In the genomic region with DNA sequence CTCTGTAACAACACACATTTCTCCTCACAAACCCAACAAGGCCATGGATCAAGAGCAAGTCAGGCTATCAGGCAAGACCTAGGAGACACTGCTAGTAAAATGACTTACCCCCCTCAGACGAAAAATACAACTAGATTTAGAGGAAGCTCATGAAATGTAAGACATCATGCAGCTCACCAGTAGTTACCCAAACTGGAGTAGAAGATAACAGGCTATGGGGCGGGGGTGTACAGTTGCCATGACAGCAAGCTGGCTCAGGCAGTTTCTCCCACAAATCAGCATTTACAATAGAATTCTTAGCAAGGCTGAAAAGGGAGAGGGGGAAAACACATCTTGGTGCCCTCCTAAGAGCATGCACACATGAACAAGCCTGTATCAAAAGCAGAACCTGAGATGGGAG, we compare ENCODE assay signal across 12 cellular contexts. TPM values are rescaled to one million over a fixed set of nuclear protein-coding genes. Genes with fewer than 3 reads are reported as not detected.
DNase-seq lines count a peak whose midpoint lies in the region; ATAC-seq, FAIRE-seq and TF ChIP-seq lines count a peak whose summit lies in the region.
"Had no signal": no experiment of that assay in that cellular context is flagged by ENCODE, and none has a peak within 500 bp of the region (broad histone marks: within the 10 kb centered on the region; RNA-seq: fewer than 3 reads in every experiment).

No MANE protein-coding gene starts in this region.

- H2AFZ ChIP-seq in keratinocyte (ENCODE audit: control insufficient read depth, low read length), result no peak overlapping the region

- 14 to 46% methylated on average over 1 to 2 of the region's 2 CpGs for WGBS in transverse colon (ENCODE audit: low coverage in 1 of 2), 2 donors
- 47 to 55% methylated on average over 2 of the region's 2 CpGs for WGBS in lower leg skin, 2 donors

- TF ChIP-seq POLR2A in transverse colon (IDR thresholded peaks at IDR 0.05) (no peak), lower leg skin (IDR thresholded peaks at IDR 0.05) (no peak)

- H4K20me1 ChIP-seq in keratinocyte (ENCODE audit: control insufficient read depth, extremely low read depth, insufficient read depth, low read length), result peaks cover 76% of the 10 kb centered on the region

- no peaks in the 10 kb centered on the region for H3K9me3 Mint-ChIP-seq in activated naive CD4-positive, alpha-beta T cell treated with anti-CD3 and anti-CD28 coated beads, Interleukin-2, amount 10 ng/mL, durations not matched to agents 7 days and 5 days

- H3K27me3 ChIP-seq in left ventricle myocardium inferior (ENCODE audit: low read depth), result no peaks in the 10 kb centered on the region
- H3K27me3 ChIP-seq in keratinocyte (ENCODE audit: control insufficient read depth, extremely low read depth, insufficient read depth, low read length), result no peaks in the 10 kb centered on the region
- H3K27me3 ChIP-seq in transverse colon, result no peaks in the 10 kb centered on the region

- intact Hi-C loops in left ventricle myocardium inferior (cut with micrococcal nuclease) (no loop called here), Right ventricle myocardium inferior (cut with DNase I) (no loop called here), transverse colon (cut with DNase I; ENCODE audit: low total_unique reads) (no loop called here), lower leg skin (cut with DNase I; ENCODE audit: low total_unique reads) (no loop called here)

- H3K4me1 Mint-ChIP-seq in activated naive CD4-positive, alpha-beta T cell treated with anti-CD3 and anti-CD28 coated beads, Interleukin-2, amount 10 ng/mL, durations not matched to agents 7 days and 5 days, result peaks cover 74% of the 10 kb centered on the region

- peak overlapping the region; percentile 20 for H3K27ac Mint-ChIP-seq in activated naive CD4-positive, alpha-beta T cell treated with anti-CD3 and anti-CD28 coated beads, Interleukin-2, amount 10 ng/mL, durations not matched to agents 7 days and 5 days

- TF ChIP-seq CTCF in left ventricle myocardium inferior (IDR thresholded peaks at IDR 0.05; ENCODE audit: borderline replicate concordance), result no peak
- no peak for TF ChIP-seq CTCF in keratinocyte (optimal IDR thresholded peaks at IDR 0.05 in 1 of 3, IDR thresholded peaks at IDR 0.05 in 1 of 3, conservative IDR thresholded peaks at IDR 0.05 in 1 of 3; ENCODE audit: extremely low read depth in 1 of 3, insufficient read depth in 2 of 3, low read length in 3 of 3)
- TF ChIP-seq CTCF in transverse colon (IDR thresholded peaks at IDR 0.05), result no peak
- TF ChIP-seq CTCF in lower leg skin (IDR thresholded peaks at IDR 0.05), result no peak

- H3K4me1 ChIP-seq in left ventricle myocardium inferior, result peaks cover 78% of the 10 kb centered on the region
- H3K4me1 ChIP-seq in keratinocyte (ENCODE audit: control insufficient read depth, extremely low read depth, insufficient read depth, low read length), result peaks cover 46% of the 10 kb centered on the region
- peaks cover 36 to 69% (median 66%) of the 10 kb centered on the region in 4 donors for H3K4me1 ChIP-seq in transverse colon

- H3K36me3 ChIP-seq in left ventricle myocardium inferior (peaks cover 29% of the 10 kb centered on the region), keratinocyte (ENCODE audit: control insufficient read depth in 2 of 2, extremely low read depth in 1 of 2, insufficient read depth in 2 of 2, low read length in 2 of 2) (peaks cover 15 to 29% of the 10 kb centered on the region in 2 experiments), transverse colon (peaks cover 0 to 24% (median 3%) of the 10 kb centered on the region in 4 donors)

- dilution Hi-C loops in keratinocyte (cut with MboI; ENCODE audit: extremely low pct_ligation_motif_present, low sequenced_read_pairs), result no loop called here

- H3K9me3 ChIP-seq in left ventricle myocardium inferior (replicated peaks), result no peaks in the 10 kb centered on the region
- H3K9me3 ChIP-seq in keratinocyte (ENCODE audit: control insufficient read depth, low read depth, low read length), result no peaks in the 10 kb centered on the region
- H3K9me3 ChIP-seq in transverse colon, result no peaks in the 10 kb centered on the region

- H3K9ac ChIP-seq in keratinocyte (ENCODE audit: control insufficient read depth, extremely low read depth, insufficient read depth, low read length), result no peak overlapping the region

- H3K9me1 ChIP-seq in keratinocyte (ENCODE audit: control insufficient read depth, extremely low read depth, insufficient read depth, low read length), result peaks cover 5% of the 10 kb centered on the region

- ATAC-seq in Right ventricle myocardium inferior, result no peak
- ATAC-seq: activated CD4-positive, CD25-positive, alpha-beta regulatory T cell treated with anti-CD3 and anti-CD28 coated beads, Interleukin-2, amount 50 U/mL, for 24 hours had no signal

- no peak for FAIRE-seq in keratinocyte (lab: Jason Lieb, UNC)

- peak overlapping the region; percentile 0 for H3K4me3 Mint-ChIP-seq in activated naive CD4-positive, alpha-beta T cell treated with anti-CD3 and anti-CD28 coated beads, Interleukin-2, amount 10 ng/mL, durations not matched to agents 7 days and 5 days

- no peak for TF ChIP-seq EP300 in transverse colon (IDR thresholded peaks at IDR 0.05; ENCODE audit: low read depth)

- peak overlapping the region; percentile 64 for H3K27ac ChIP-seq in left ventricle myocardium inferior (replicated peaks)
- H3K27ac ChIP-seq in keratinocyte (ENCODE audit: control insufficient read depth, insufficient read depth, low read length), result no peak overlapping the region
- H3K27ac ChIP-seq in transverse colon, result peak overlapping the region; percentile 95 to 97 (median 96)

- in situ Hi-C loops in transverse colon (cut with MboI; ENCODE audit: low pct_ligation_motif_present in 1 of 4, low pct_unique_long_range_greater_than_20kb in 1 of 4, low sequenced_read_pairs in 3 of 4), result no loop called here

- POLR2A ChIA-PET in HEK293T (lab: Yijun Ruan, JAX), result interaction anchor here (1.3 kb wide), 1 partner anchor 188 kb away, joined by 3 read pairs; no protein-coding TSS in a partner anchor

- H3K27me3 Mint-ChIP-seq in activated naive CD4-positive, alpha-beta T cell treated with anti-CD3 and anti-CD28 coated beads, Interleukin-2, amount 10 ng/mL, durations not matched to agents 7 days and 5 days, result peaks cover 3% of the 10 kb centered on the region

- H3K4me3 ChIP-seq in left ventricle myocardium inferior (no peak overlapping the region), keratinocyte (ENCODE audit: control insufficient read depth in 2 of 3, extremely low read depth in 1 of 3, insufficient read depth in 2 of 3, low read depth in 1 of 3, low read length in 3 of 3) (no peak overlapping the region), transverse colon (no peak overlapping the region), lower leg skin (ENCODE audit: low read depth, poor library complexity, severe bottlenecking) (no peak overlapping the region)

- peak overlapping the region; percentile 34 for H3K4me2 ChIP-seq in keratinocyte (ENCODE audit: control insufficient read depth, extremely low read depth, insufficient read depth, low read depth, low read length)

- DNase-seq in left ventricle myocardium inferior (no peak), Right ventricle myocardium inferior (ENCODE audit: missing footprints) (no peak), keratinocyte (ENCODE audit: low read depth, low spot score) (no peak), transverse colon (no peak), HEK293T (ENCODE audit: extremely low spot score) (no peak), HPDE6-E6E7 (ENCODE audit: extremely low spot score) (no peak), lower leg skin (ENCODE audit: low spot score in 2 of 2) (no peak)
- DNase-seq in activated naive CD4-positive, alpha-beta T cell treated with anti-CD3 and anti-CD28 coated beads, Interleukin-2, amount 10 ng/mL, durations not matched to agents 7 days and 5 days, result no peak
- DNase-seq: C1 segment of cervical spinal cord; effector CD4-positive, alpha-beta T cell; NCI-H345 had no signal

- H3K36me3 Mint-ChIP-seq in activated naive CD4-positive, alpha-beta T cell treated with anti-CD3 and anti-CD28 coated beads, Interleukin-2, amount 10 ng/mL, durations not matched to agents 7 days and 5 days, result peaks cover 76% of the 10 kb centered on the region

- CTCF ChIA-PET in activated naive CD4-positive, alpha-beta T cell treated with anti-CD3 and anti-CD28 coated beads, Interleukin-2, amount 10 ng/mL, durations not matched to agents 7 days and 5 days (lab: Charles Lee), result interaction anchor here (0.9 kb wide), 1 partner anchor 191 kb away, joined by 6 read pairs; no protein-coding TSS in a partner anchor
- CTCF ChIA-PET in HEK293T (lab: Yijun Ruan, JAX), result interaction anchor here (0.9 to 1.1 kb wide), 2 partner anchors 21 to 157 kb away, joined by 3 read pairs; no protein-coding TSS in a partner anchor

- H3K79me2 ChIP-seq in keratinocyte (ENCODE audit: control insufficient read depth, insufficient read depth, low read length), result peaks cover 94% of the 10 kb centered on the region

RNA-seq across cellular contexts. Expression of a gene that starts 13.9 kb away (rescaled TPM):
- 161 TPM for total RNA-seq in left ventricle myocardium inferior
- 102 TPM for total RNA-seq in Right ventricle myocardium inferior
- polyA plus RNA-seq in keratinocyte, result 294 to 691 TPM (median 585 TPM) in 3 replicates
- polyA plus RNA-seq in keratinocyte (2011; ENCODE audit: low read depth), result 505 TPM
- 461 and 513 TPM in 2 replicates for polyA plus RNA-seq in keratinocyte (2011; cell fraction: cytosol; rRNA removed)
- 239 and 349 TPM in 2 replicates for polyA plus RNA-seq in keratinocyte (2011; cell fraction: nucleus; rRNA removed)
- polyA plus RNA-seq in keratinocyte (2012; ENCODE audit: low replicate concordance), result 187 and 523 TPM in 2 replicates
- 115 to 186 TPM (median 125 TPM) in 3 replicates for polyA minus RNA-seq in keratinocyte
- 160 TPM for polyA minus RNA-seq in keratinocyte (2011; cell fraction: cytosol; rRNA and poly(A)+ RNA removed)
- polyA minus RNA-seq in keratinocyte (2011; cell fraction: nucleus; rRNA and poly(A)+ RNA removed), result 40.6 and 66.8 TPM in 2 replicates
- total RNA-seq in transverse colon, result 100 to 1,000 TPM; 208 to 434 (median 324) TPM
- total RNA-seq in lower leg skin, result 100 to 1,000 TPM; 119 to 226 (median 181) TPM

RNA-seq across cellular contexts. Expression of a gene that starts 23.1 kb away (rescaled TPM):
- total RNA-seq in left ventricle myocardium inferior, result 0.30 TPM
- total RNA-seq in Right ventricle myocardium inferior, result 0.30 TPM
- polyA plus RNA-seq in keratinocyte, result 0.01 TPM in 1 of 3 replicates, not detected in the others
- polyA plus RNA-seq in keratinocyte (2011; ENCODE audit: low read depth), result 0.06 TPM
- not detected in 2 replicates for polyA plus RNA-seq in keratinocyte (2011; cell fraction: cytosol; rRNA removed)
- polyA plus RNA-seq in keratinocyte (2011; cell fraction: nucleus; rRNA removed), result 0.03 and 0.06 TPM in 2 replicates
- 0.08 TPM in 1 of 2 replicates, not detected in the other for polyA plus RNA-seq in keratinocyte (2012; ENCODE audit: low replicate concordance)
- 0.03 TPM in 1 of 3 replicates, not detected in the others for polyA minus RNA-seq in keratinocyte
- polyA minus RNA-seq in keratinocyte (2011; cell fraction: cytosol; rRNA and poly(A)+ RNA removed), result not detected
- polyA minus RNA-seq in keratinocyte (2011; cell fraction: nucleus; rRNA and poly(A)+ RNA removed), result not detected in 2 replicates
- not detected for total RNA-seq in transverse colon
- total RNA-seq in lower leg skin, result under 1 TPM in 1 of 4 donors, not detected in 3; 0.23 TPM

RNA-seq across cellular contexts. Expression of a gene that starts 28.1 kb away (rescaled TPM):
- not detected for total RNA-seq in left ventricle myocardium inferior
- total RNA-seq in Right ventricle myocardium inferior, result not detected
- polyA plus RNA-seq in keratinocyte, result not detected in 3 replicates
- polyA plus RNA-seq in keratinocyte (2011; ENCODE audit: low read depth), result not detected
- polyA plus RNA-seq in keratinocyte (2011; cell fraction: cytosol; rRNA removed), result not detected in 2 replicates
- polyA plus RNA-seq in keratinocyte (2011; cell fraction: nucleus; rRNA removed), result not detected in 2 replicates
- 0.72 TPM in 1 of 2 replicates, not detected in the other for polyA plus RNA-seq in keratinocyte (2012; ENCODE audit: low replicate concordance)
- polyA minus RNA-seq in keratinocyte, result not detected in 3 replicates
- polyA minus RNA-seq in keratinocyte (2011; cell fraction: cytosol; rRNA and poly(A)+ RNA removed), result not detected
- not detected in 2 replicates for polyA minus RNA-seq in keratinocyte (2011; cell fraction: nucleus; rRNA and poly(A)+ RNA removed)
- total RNA-seq in transverse colon, result not detected
- not detected for total RNA-seq in lower leg skin

RNA-seq across cellular contexts. Expression of a gene that starts 42.7 kb away (rescaled TPM):
- total RNA-seq in left ventricle myocardium inferior (101 TPM), Right ventricle myocardium inferior (90.2 TPM), transverse colon (10 to 100 TPM; 42.4 to 62.0 (median 50.6) TPM), lower leg skin (10 to 100 TPM; 46.0 to 74.6 (median 59.4) TPM)
- polyA plus RNA-seq in keratinocyte, result 118 to 198 TPM (median 161 TPM) in 3 replicates
- polyA plus RNA-seq in keratinocyte (2011; ENCODE audit: low read depth), result 98.4 TPM
- 116 and 149 TPM in 2 replicates for polyA plus RNA-seq in keratinocyte (2011; cell fraction: cytosol; rRNA removed)
- polyA plus RNA-seq in keratinocyte (2011; cell fraction: nucleus; rRNA removed), result 300 and 368 TPM in 2 replicates
- 57.6 and 157 TPM in 2 replicates for polyA plus RNA-seq in keratinocyte (2012; ENCODE audit: low replicate concordance)
- polyA minus RNA-seq in keratinocyte, result 153 to 254 TPM (median 249 TPM) in 3 replicates
- polyA minus RNA-seq in keratinocyte (2011; cell fraction: cytosol; rRNA and poly(A)+ RNA removed), result 54.1 TPM
- 99.2 and 179 TPM in 2 replicates for polyA minus RNA-seq in keratinocyte (2011; cell fraction: nucleus; rRNA and poly(A)+ RNA removed)
